8 cellular contexts compared by ENCODE assay signal in genomic region chr17:40075216-40076100, GRCh38.
DNase-seq lines count a peak whose midpoint lies in the region; ATAC-seq and TF ChIP-seq lines count a peak whose summit lies in the region.

No MANE protein-coding gene starts in this region.

- peak; percentile 89 for TF ChIP-seq CTCF in MM.1S (IDR thresholded peaks at IDR 0.05; ENCODE audit: low read length)

- no peaks in the 10 kb centered on the region for H3K9me3 ChIP-seq in MM.1S (replicated peaks; ENCODE audit: insufficient read depth, low read length)
- no peaks in the 10 kb centered on the region for H3K9me3 ChIP-seq in iPS-15b (ENCODE audit: control insufficient read depth, insufficient read depth, low read length)

- no peaks in the 10 kb centered on the region for H4K20me1 ChIP-seq in MM.1S (ENCODE audit: insufficient read depth, low read length)

- no peak overlapping the region for H3K4me2 ChIP-seq in MM.1S (ENCODE audit: low read depth, low read length)

- H3K4me1 ChIP-seq in MM.1S (ENCODE audit: low read length) = peaks cover 3% of the 10 kb centered on the region; the same call in 1 of the 2 replicates
- peaks cover 19% of the 10 kb centered on the region for H3K4me1 ChIP-seq in iPS-15b (ENCODE audit: control insufficient read depth, insufficient read depth, low read length)

- no peak overlapping the region for H3K9ac ChIP-seq in MM.1S (ENCODE audit: low read length)
- peak overlapping the region; percentile 50 for H3K9ac ChIP-seq in iPS-15b (ENCODE audit: low read depth, low read length)

- peak overlapping the region; percentile 27; the same call in 1 of the 2 replicates for H2AFZ ChIP-seq in MM.1S (ENCODE audit: low read length)

- H3K9me2 ChIP-seq in MM.1S (replicated peaks; ENCODE audit: insufficient read depth, low read length) = no peaks in the 10 kb centered on the region

- H3K27ac ChIP-seq in MM.1S (ENCODE audit: low read length) = no peak overlapping the region
- H3K27ac ChIP-seq in skin epidermis = peak overlapping the region in 14 of 21 experiments; percentile 7 to 77 (median 48)

- H3K79me2 ChIP-seq in MM.1S (ENCODE audit: low read length) = no peaks in the 10 kb centered on the region

- H3K36me3 ChIP-seq in MM.1S (replicated peaks; ENCODE audit: insufficient read depth, low read length) (no peaks in the 10 kb centered on the region), iPS-15b (ENCODE audit: control insufficient read depth, insufficient read depth, low read length) (no peaks in the 10 kb centered on the region)

- DNase-seq in EH (ENCODE audit: low read depth) (peak; percentile 74), MM.1S (peak; percentile 60), T-helper 9 cell (peak; percentile 67), astrocyte of the hippocampus (ENCODE audit: low read depth, low spot score) (peak; percentile 77), OCI-M2 (lab: John Stamatoyannopoulos, UW; ENCODE audit: unreplicated experiment) (no peak)

- H3K27me3 ChIP-seq in MM.1S (replicated peaks; ENCODE audit: insufficient read depth, low read length) = no peaks in the 10 kb centered on the region
- no peaks in the 10 kb centered on the region for H3K27me3 ChIP-seq in iPS-15b (ENCODE audit: control insufficient read depth, insufficient read depth, low read length)

- no peaks in the 10 kb centered on the region for H3F3A ChIP-seq in MM.1S (ENCODE audit: insufficient read depth, low read length)

- no peak for ATAC-seq in GM18858 (IDR thresholded peaks at IDR 0.05; ENCODE audit: unreplicated experiment)

- no peak overlapping the region for H3K4me3 ChIP-seq in MM.1S (ENCODE audit: low read length)
- H3K4me3 ChIP-seq in iPS-15b (ENCODE audit: low read depth, low read length) = peak overlapping the region; percentile 37
- H3K4me3 ChIP-seq in skin epidermis = no peak overlapping the region
